Comparison of ENCODE assay signal across 23 cellular contexts in genomic region chr4:1099684-1100335, GRCh38. TPM values are rescaled to one million over a fixed set of nuclear protein-coding genes. Genes with fewer than 3 reads are reported as not detected.
DNase-seq lines count a peak whose midpoint lies in the region; ATAC-seq, FAIRE-seq and TF ChIP-seq lines count a peak whose summit lies in the region.
"Had no signal": no experiment of that assay in that cellular context is flagged by ENCODE, and none has a peak within 500 bp of the region (broad histone marks: within the 10 kb centered on the region; RNA-seq: fewer than 3 reads in every experiment).

No MANE protein-coding gene starts in this region.

- no peaks in the 10 kb centered on the region for H4K20me1 ChIP-seq in K562 (replicated peaks; ENCODE audit: control insufficient read depth, insufficient read depth, low read length)

- intact Hi-C loops in K562 (cut with micrococcal nuclease): no loop called here

- WGBS in K562 (ENCODE audit: insufficient coverage, low coverage, missing lambda C conversion rate): 5% methylated on average over 27 of the region's 27 CpGs
- whole genome bisulfite sequencing in small intestine, 3 donors: 25 to 73% (median 42%) methylated on average over 27 of the region's 27 CpGs

- TF ChIP-seq RAD21 in K562 (CRISPR knock-in tag; conservative IDR thresholded peaks at IDR 0.05 in 1 of 2, IDR thresholded peaks at IDR 0.05 in 1 of 2): no peak

- no peak for TF ChIP-seq CTCF in K562 (IDR thresholded peaks at IDR 0.05 in 2 of 3, conservative IDR thresholded peaks at IDR 0.05 in 1 of 3; ENCODE audit: insufficient read depth in 2 of 3, low read depth in 1 of 3, low read length in 3 of 3)

- no peaks in the 10 kb centered on the region for H3K27me3 ChIP-seq in H7 (ENCODE audit: control insufficient read depth, insufficient read depth, low read length)
- H3K27me3 ChIP-seq in K562 (ENCODE audit: control insufficient read depth in 2 of 2, insufficient read depth in 2 of 2, low read length in 2 of 2): peaks cover 28 to 54% of the 10 kb centered on the region in 2 experiments
- no peaks in the 10 kb centered on the region for H3K27me3 ChIP-seq in small intestine (ENCODE audit: control insufficient read depth in 2 of 2, insufficient read depth in 2 of 2, low read length in 2 of 2)
- H3K27me3 ChIP-seq: MG63 had no signal

- no peaks in the 10 kb centered on the region for H3K9me3 ChIP-seq in K562 (replicated peaks; ENCODE audit: control insufficient read depth, insufficient read depth, low read depth, low read length)
- no peaks in the 10 kb centered on the region for H3K9me3 ChIP-seq in small intestine (ENCODE audit: control insufficient read depth, low read depth)
- H3K9me3 ChIP-seq: A549, MG63 had no signal

- peak overlapping the region; percentile 70 for H3K4me2 ChIP-seq in K562 (ENCODE audit: insufficient read depth, low read length)
- H3K4me2 ChIP-seq: A549 had no signal

- H3K4me1 ChIP-seq in K562 (replicated peaks in 1 of 2; ENCODE audit: control insufficient read depth in 2 of 2, insufficient read depth in 2 of 2, low read length in 2 of 2) (no peaks in the 10 kb centered on the region; a peak in 1 of 5 replicates), small intestine (ENCODE audit: control insufficient read depth in 2 of 2, insufficient read depth in 1 of 2, low read depth in 1 of 2, low read length in 1 of 2) (no peaks in the 10 kb centered on the region)
- H3K4me1 ChIP-seq: A549 had no signal

- peak; percentile 46 for ATAC-seq in K562
- ATAC-seq: A549, GM12878 had no signal

- no peaks in the 10 kb centered on the region for H3K9me1 ChIP-seq in K562 (ENCODE audit: control insufficient read depth, insufficient read depth, low read length)

- H3K9ac ChIP-seq in K562 (ENCODE audit: insufficient read depth in 1 of 2, low read depth in 2 of 2, low read length in 2 of 2): no peak overlapping the region

- POLR2A ChIA-PET in K562 (lab: Yijun Ruan, JAX): interaction anchor here (0.5 to 0.6 kb wide), 2 partner anchors 153 to 436 kb away, joined by 3 read pairs; no protein-coding TSS in a partner anchor

- in situ Hi-C loops in K562 (cut with MboI): no loop called here

- no peaks in the 10 kb centered on the region for H3K36me3 ChIP-seq in H7 (replicated peaks; ENCODE audit: control insufficient read depth, insufficient read depth, low read length)
- H3K36me3 ChIP-seq in K562 (ENCODE audit: control insufficient read depth, insufficient read depth, low read length): no peaks in the 10 kb centered on the region
- H3K36me3 ChIP-seq in small intestine (ENCODE audit: control insufficient read depth in 2 of 2, insufficient read depth in 2 of 2, low read length in 2 of 2): no peaks in the 10 kb centered on the region
- H3K36me3 ChIP-seq: MG63 had no signal

- TF ChIP-seq EP300 in K562 (IDR thresholded peaks at IDR 0.05; ENCODE audit: low read length): no peak

- peak; percentile 26 for DNase-seq in H7
- no peak for DNase-seq in K562 (ENCODE audit: extremely low read depth in 1 of 4, low spot score in 3 of 4)
- peak; percentile 65 for DNase-seq in mesenteric fat pad (ENCODE audit: low spot score)
- DNase-seq in small intestine: peak; percentile 72
- no peak for DNase-seq in HuH-7.5 (ENCODE audit: low spot score)
- DNase-seq in epidermal melanocyte (ENCODE audit: insufficient read length, low spot score): no peak
- no peak for DNase-seq in GDM1 (lab: John Stamatoyannopoulos, UW)
- DNase-seq: DMS79 treated with DMSO at 0.1 percent for 48 hours, MG63, NCI-H1417, NCI-H1694 treated with DMSO at 0.1 percent for 48 hours, NCI-H2081 treated with DMSO at 0.1 percent for 48 hours, NCI-H2171 treated with DMSO at 0.1 percent for 48 hours, NCI-H446, NCI-H526, Right ventricle myocardium superior, SW 1271 had no signal

- H3K79me2 ChIP-seq in K562 (ENCODE audit: control insufficient read depth, insufficient read depth, low read length): no peaks in the 10 kb centered on the region

- BruUV-seq in K562 (replicated peaks; lab: Mats Ljungman, UMichigan): no TSS peak

- peak overlapping the region; percentile 59; the same call in 1 of the 2 replicates for H2AFZ ChIP-seq in K562 (ENCODE audit: low read depth, low read length)

- CTCF ChIA-PET in K562 (lab: Yijun Ruan, JAX; ENCODE audit: low intra/inter-chr PET ratio): no interaction called here

- H3K27ac ChIP-seq in K562 (ENCODE audit: extremely low read depth, low read depth, low read length): no peak overlapping the region
- no peak overlapping the region for H3K27ac ChIP-seq in small intestine (ENCODE audit: low read depth in 1 of 2, low read length in 1 of 2)
- H3K27ac ChIP-seq: A549 had no signal

- FAIRE-seq in K562 (lab: Jason Lieb, UNC) (no peak), small intestine (lab: Jason Lieb, UNC) (no peak)
- FAIRE-seq: A549, GM12878, H1 had no signal

- no peak for TF ChIP-seq POLR2A in K562 (conservative IDR thresholded peaks at IDR 0.05)

- H3K4me3 ChIP-seq in H7 (ENCODE audit: insufficient read depth, low read depth, low read length) (no peak overlapping the region), K562 (no peak overlapping the region), small intestine (ENCODE audit: low read depth in 1 of 2, low read length in 2 of 2) (peak overlapping the region in 1 of 2 donors; percentile 26)
- H3K4me3 ChIP-seq: A549, GM12878, MG63 had no signal

TF ChIP-seq in K562, 482 proteins besides CTCF, POLR2A, EP300 and RAD21 (continues in another document):
- TF ChIP-seq JUND (IDR thresholded peaks at IDR 0.05; ENCODE audit: borderline replicate concordance, low read depth, low read length): 0 out of 2 replicates have a peak, but pooled peaks have one; percentile 7
- peak; percentile 29; the same call in 1 of the 3 replicates for TF ChIP-seq JUND (tag; IDR thresholded peaks at IDR 0.05; ENCODE audit: borderline replicate concordance, low read depth, low read length)
- TF ChIP-seq HCFC1 (IDR thresholded peaks at IDR 0.05; ENCODE audit: low read depth, low read length): no peak
- no peak for TF ChIP-seq ZNF830 (CRISPR knock-in tag; IDR thresholded peaks at IDR 0.05)
- TF ChIP-seq ATF7 (IDR thresholded peaks at IDR 0.05): peak; percentile 82
- TF ChIP-seq BRD9 (IDR thresholded peaks at IDR 0.05; ENCODE audit: low read depth, partially characterized antibody): no peak
- TF ChIP-seq BHLHE40 (IDR thresholded peaks at IDR 0.05; ENCODE audit: low read length): no peak
- no peak for TF ChIP-seq ZNF324 (CRISPR knock-in tag; IDR thresholded peaks at IDR 0.05)
- TF ChIP-seq KLF6 (CRISPR knock-in tag; IDR thresholded peaks at IDR 0.05; ENCODE audit: borderline replicate concordance): no peak
- TF ChIP-seq NFATC3 (IDR thresholded peaks at IDR 0.05): no peak
- TF ChIP-seq ZNF175 (CRISPR knock-in tag; IDR thresholded peaks at IDR 0.05; ENCODE audit: low read depth): no peak
- peak; percentile 84 for TF ChIP-seq ATF3 (IDR thresholded peaks at IDR 0.05)
- TF ChIP-seq ATF3 (CRISPR knock-in tag; conservative IDR thresholded peaks at IDR 0.05): no peak
- no peak for TF ChIP-seq E2F3 (CRISPR knock-in tag; IDR thresholded peaks at IDR 0.05)
- TF ChIP-seq SUPT5H (IDR thresholded peaks at IDR 0.05): no peak
- TF ChIP-seq KAT7 (CRISPR knock-in tag; IDR thresholded peaks at IDR 0.05; ENCODE audit: borderline replicate concordance): no peak
- TF ChIP-seq ATF1 (CRISPR knock-in tag; IDR thresholded peaks at IDR 0.05): no peak
- TF ChIP-seq ATF1 (tag; IDR thresholded peaks at IDR 0.05): peak; percentile 82
- TF ChIP-seq ZNF561 (CRISPR knock-in tag; conservative IDR thresholded peaks at IDR 0.05): no peak
- no peak for TF ChIP-seq ZKSCAN1 (IDR thresholded peaks at IDR 0.05; ENCODE audit: low read depth, low read length)

RNA-seq across cellular contexts. Expression of gene RNF212, which starts 13.6 kb away (rescaled TPM):
- 28.0 and 59.8 TPM in 2 replicates for total RNA-seq in H7 (2014; rRNA removed; shearing (Covaris generic))
- total RNA-seq in K562 (2011; cell fraction: chromatin; rRNA removed; ENCODE audit: low replicate concordance): not detected in 2 replicates
- not detected in 2 replicates for total RNA-seq in K562 (2011; cell fraction: nucleolus; rRNA removed)
- total RNA-seq in K562 (2011; cell fraction: nucleoplasm; rRNA removed): not detected in 2 replicates
- total RNA-seq in K562 (2014; rRNA removed) (not detected in 2 replicates), K562 (2014; rRNA removed; fragmentation: Illumina TruSeq; extraction: Trizol) (not detected in 2 replicates), K562 (2015; rRNA removed; fragmentation: Illumina TruSeq; extraction: Trizol) (not detected in 2 replicates), K562 (2021) (not detected in 2 replicates), mesenteric fat pad (4.2 TPM)
- polyA plus RNA-seq in K562 (2011; rRNA removed) (not detected in 2 replicates), K562 (2014; fragmentation: Illumina TruSeq; extraction: Trizol) (not detected in 2 replicates), K562 (2014; fragmentation: Nextera tagmentation; extraction: Ambion mirVana) (not detected), K562 (2014; rRNA removed) (0.04 TPM in 1 of 2 replicates, not detected in the other), small intestine (1 to 10 TPM in 2 of 3 donors, not detected in 1; 1.4 to 1.7 TPM)
- polyA plus RNA-seq in K562 (2011; cell fraction: cytosol; rRNA removed): not detected in 2 replicates
- polyA plus RNA-seq in K562 (2011; cell fraction: nucleus; rRNA removed): not detected in 2 replicates
- not detected in 2 replicates for polyA plus RNA-seq in K562 (2012)
- polyA minus RNA-seq in K562 (2011; rRNA and poly(A)+ RNA removed): not detected in 2 replicates
- not detected in 2 replicates for polyA minus RNA-seq in K562 (2011; cell fraction: cytosol; rRNA and poly(A)+ RNA removed)
- not detected in 2 replicates for polyA minus RNA-seq in K562 (2011; cell fraction: nucleus; rRNA and poly(A)+ RNA removed)
- total RNA-seq: GM12878, LHCN-M2, RPMI7951, SK-MEL-5 had no signal
- polyA plus RNA-seq: GM12878 had no signal

Comparison
In these comparisons a context has a peak if more than half of its experiments do, and no peak if none do; other contexts are left out.
1. DNase-seq: peak in H7 (single experiment), mesenteric fat pad (single experiment) and small intestine (single experiment); none in K562 (0 of 4), HuH-7.5 (single experiment), epidermal melanocyte (single experiment) and GDM1 (single experiment).